In the genomic region with DNA sequence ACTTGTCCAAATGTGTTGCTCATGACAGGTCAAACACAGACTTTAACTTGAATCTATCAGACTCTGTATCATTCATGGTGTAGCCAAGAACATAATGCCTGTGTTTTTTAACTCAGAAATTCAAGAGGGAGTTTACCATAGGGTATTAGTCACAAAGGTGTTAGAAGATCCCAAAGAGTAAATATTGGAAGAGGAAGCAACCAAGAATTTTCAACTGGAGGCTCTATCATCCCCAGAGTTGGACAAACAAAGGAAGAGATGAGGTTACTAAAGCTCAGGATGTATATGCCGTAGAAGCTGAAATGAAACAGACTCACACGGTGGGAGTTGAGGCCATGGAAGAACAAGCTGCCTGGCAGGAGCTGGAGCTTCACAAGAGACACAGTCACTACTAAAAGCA, we compare ENCODE assay signal across 40 cellular contexts.
"Had no signal": no experiment of that assay in that cellular context is flagged by ENCODE, and none has a peak within 500 bp of the region (broad histone marks: within the 10 kb centered on the region; RNA-seq: fewer than 3 reads in every experiment).

No MANE protein-coding gene starts in this region.

- H3K9me3 Mint-ChIP-seq: activated CD4-positive, alpha-beta memory T cell treated with anti-CD3 and anti-CD28 coated beads for 36 hours; activated CD4-positive, alpha-beta T cell treated with anti-CD3 and anti-CD28 coated beads, Interleukin-2, amount 10 ng/mL, durations not matched to agents 24 days and 14 days; activated CD8-positive, alpha-beta T cell treated with anti-CD3 and anti-CD28 coated beads for 36 hours; activated naive CD4-positive, alpha-beta T cell treated with anti-CD3 and anti-CD28 coated beads for 36 hours; activated naive CD8-positive, alpha-beta T cell treated with anti-CD3 and anti-CD28 coated beads for 36 hours; activated T-cell treated with anti-CD3 and anti-CD28 coated beads, Interleukin-2, amount 50 U/mL, for 4 hours; activated T-helper 1 cell treated with anti-CD3 and anti-CD28 coated beads, Interleukin-12 subunit alpha, Interleukin-12 subunit beta, Interleukin-2, Interleukin-4 antibody, amounts not matched to agents 30 ng/mL and 10 ng/mL and 1 ng/mL, durations not matched to agents 14 hours and 24 hours and 36 hours; T-helper 1 cell treated with Interleukin-12 subunit alpha and Interleukin-12 subunit beta and Interleukin-4 antibody, amounts not matched to agents 30 μg/mL and 1 μg/mL, for 36 hours; T-helper 2 cell treated with Interferon-gamma antibody and Interleukin-4, amounts not matched to agents 5 μg/mL and 100 μg/mL, for 36 hours had no signal

- H3K27ac Mint-ChIP-seq: activated B cell treated with CpG ODN at 0.5 μM for 24 hours; activated CD4-positive, alpha-beta memory T cell treated with anti-CD3 and anti-CD28 coated beads for 36 hours; activated CD4-positive, alpha-beta T cell treated with anti-CD3 and anti-CD28 coated beads, Interleukin-2, amount 10 ng/mL, durations not matched to agents 24 days and 14 days; activated CD8-positive, alpha-beta T cell treated with anti-CD3 and anti-CD28 coated beads for 36 hours; activated naive CD4-positive, alpha-beta T cell treated with anti-CD3 and anti-CD28 coated beads for 36 hours; activated naive CD4-positive, alpha-beta T cell treated with anti-CD3 and anti-CD28 coated beads, Interleukin-2, amount 50 U/mL, for 72 hours; activated naive CD8-positive, alpha-beta T cell treated with anti-CD3 and anti-CD28 coated beads for 36 hours; activated T-cell treated with anti-CD3 and anti-CD28 coated beads, Interleukin-2, amount 50 U/mL, for 72 hours; activated T-helper 1 cell treated with anti-CD3 and anti-CD28 coated beads, Interleukin-12 subunit alpha, Interleukin-12 subunit beta, Interleukin-2, Interleukin-4 antibody, amounts not matched to agents 30 ng/mL and 10 ng/mL and 1 ng/mL, durations not matched to agents 14 hours and 24 hours and 36 hours; activated T-helper 17 cell treated with anti-CD3 and anti-CD28 coated beads, Interleukin-2, amount 50 U/mL, for 72 hours; T-helper 1 cell treated with Interleukin-12 subunit alpha and Interleukin-12 subunit beta and Interleukin-4 antibody, amounts not matched to agents 30 μg/mL and 1 μg/mL, for 36 hours; T-helper 2 cell treated with Interferon-gamma antibody and Interleukin-4, amounts not matched to agents 5 μg/mL and 100 μg/mL, for 36 hours had no signal

- H3K4me1 ChIP-seq: adrenal gland, body of pancreas, breast epithelium had no signal

- H3K4me3 Mint-ChIP-seq: activated B cell treated with CpG ODN at 0.5 μM for 24 hours; activated CD4-positive, alpha-beta memory T cell treated with anti-CD3 and anti-CD28 coated beads for 36 hours; activated CD4-positive, alpha-beta T cell treated with anti-CD3 and anti-CD28 coated beads, Interleukin-2, amount 10 ng/mL, durations not matched to agents 24 days and 14 days; activated CD8-positive, alpha-beta T cell treated with anti-CD3 and anti-CD28 coated beads for 36 hours; activated naive CD4-positive, alpha-beta T cell treated with anti-CD3 and anti-CD28 coated beads for 36 hours; activated naive CD8-positive, alpha-beta T cell treated with anti-CD3 and anti-CD28 coated beads for 36 hours; activated T-cell treated with anti-CD3 and anti-CD28 coated beads, Interleukin-2, amount 50 U/mL, for 4 hours; activated T-cell treated with anti-CD3 and anti-CD28 coated beads, Interleukin-2, amount 50 U/mL, for 72 hours; activated T-helper 1 cell treated with anti-CD3 and anti-CD28 coated beads, Interleukin-12 subunit alpha, Interleukin-12 subunit beta, Interleukin-2, Interleukin-4 antibody, amounts not matched to agents 30 ng/mL and 10 ng/mL and 1 ng/mL, durations not matched to agents 14 hours and 24 hours and 36 hours; activated T-helper 17 cell treated with anti-CD3 and anti-CD28 coated beads, Interleukin-2, amount 50 U/mL, for 72 hours; central memory CD8-positive, alpha-beta T cell; T-helper 1 cell treated with Interleukin-12 subunit alpha and Interleukin-12 subunit beta and Interleukin-4 antibody, amounts not matched to agents 30 μg/mL and 1 μg/mL, for 36 hours; T-helper 2 cell treated with Interferon-gamma antibody and Interleukin-4, amounts not matched to agents 5 μg/mL and 100 μg/mL, for 36 hours had no signal

- H3K27ac ChIP-seq: adrenal gland, body of pancreas, brain microvascular endothelial cell, breast epithelium, cardiac muscle cell, VCaP had no signal

- H3K27me3 Mint-ChIP-seq: activated B cell treated with CpG ODN at 0.5 μM for 24 hours; activated CD4-positive, alpha-beta memory T cell treated with anti-CD3 and anti-CD28 coated beads for 36 hours; activated CD8-positive, alpha-beta T cell treated with anti-CD3 and anti-CD28 coated beads for 36 hours; activated naive CD8-positive, alpha-beta T cell treated with anti-CD3 and anti-CD28 coated beads for 36 hours; central memory CD8-positive, alpha-beta T cell had no signal

- DNase-seq: activated B cell treated with CpG ODN at 0.5 μM for 24 hours; activated CD4-positive, alpha-beta memory T cell treated with anti-CD3 and anti-CD28 coated beads for 36 hours; activated CD4-positive, alpha-beta T cell treated with anti-CD3 and anti-CD28 coated beads for 4 hours; activated CD4-positive, alpha-beta T cell treated with anti-CD3 and anti-CD28 coated beads, Interleukin-2, amount 10 ng/mL, durations not matched to agents 24 days and 14 days; activated CD4-positive, alpha-beta T cell treated with anti-CD3 and anti-CD28 coated beads, Interleukin-2, amount 50 U/mL, for 1 hour; activated CD4-positive, alpha-beta T cell treated with anti-CD3 and anti-CD28 coated beads, Interleukin-2, amount 50 U/mL, for 4 hours; activated CD4-positive, CD25-positive, alpha-beta regulatory T cell treated with anti-CD3 and anti-CD28 coated beads, Interleukin-2, amount 50 U/mL, for 72 hours; activated CD8-positive, alpha-beta memory T cell treated with anti-CD3 and anti-CD28 coated beads, Interleukin-2, amount 50 U/mL, for 4 hours; activated CD8-positive, alpha-beta T cell treated with anti-CD3 and anti-CD28 coated beads for 36 hours; activated effector memory CD4-positive, alpha-beta T cell treated with anti-CD3 and anti-CD28 coated beads, Interleukin-2, amount 50 U/mL, for 16 hours; activated gamma-delta T cell treated with Interleukin-2 at 50 U/mL for 16 hours; activated naive CD4-positive, alpha-beta T cell; activated naive CD4-positive, alpha-beta T cell treated with anti-CD3 and anti-CD28 coated beads for 36 hours; activated naive CD4-positive, alpha-beta T cell treated with anti-CD3 and anti-CD28 coated beads, Interleukin-2, amount 50 U/mL, for 16 hours; activated naive CD8-positive, alpha-beta T cell treated with anti-CD3 and anti-CD28 coated beads for 36 hours; activated T-cell treated with anti-CD3 and anti-CD28 coated beads for 4 hours; activated T-cell treated with anti-CD3 and anti-CD28 coated beads, Interleukin-2, amount 50 U/mL, for 1 hour; activated T-cell treated with anti-CD3 and anti-CD28 coated beads, Interleukin-2, amount 50 U/mL, for 4 hours; activated T-cell treated with anti-CD3 and anti-CD28 coated beads, Interleukin-2, amount 50 U/mL, for 72 hours; adrenal gland; amniotic stem cell; aorta; body of pancreas; brain microvascular endothelial cell; caudate nucleus; cerebellar nuclear complex; T-helper 2 cell; T-helper 9 cell had no signal

- H3K27me3 ChIP-seq: adrenal gland, body of pancreas, brain microvascular endothelial cell, breast epithelium, cardiac muscle cell had no signal

- FAIRE-seq: astrocyte, colon, TTC549 had no signal

- H3K36me3 ChIP-seq: adrenal gland, brain microvascular endothelial cell, breast epithelium, cardiac muscle cell had no signal

- ATAC-seq: activated CD8-positive, alpha-beta T cell treated with anti-CD3 and anti-CD28 coated beads for 36 hours; activated naive CD4-positive, alpha-beta T cell treated with anti-CD3 and anti-CD28 coated beads, Interleukin-2, amount 50 U/mL, for 72 hours; activated T-cell treated with anti-CD3 and anti-CD28 coated beads, Interleukin-2, amount 50 U/mL, for 4 hours; activated T-cell treated with anti-CD3 and anti-CD28 coated beads, Interleukin-2, amount 50 U/mL, for 72 hours; activated T-helper 17 cell treated with anti-CD3 and anti-CD28 coated beads, Interleukin-2, amount 50 U/mL, for 72 hours; body of pancreas had no signal

- H3K9me3 ChIP-seq: adrenal gland, body of pancreas, breast epithelium had no signal

- H3K36me3 Mint-ChIP-seq: activated CD4-positive, alpha-beta memory T cell treated with anti-CD3 and anti-CD28 coated beads for 36 hours; activated naive CD4-positive, alpha-beta T cell treated with anti-CD3 and anti-CD28 coated beads, Interleukin-2, amount 50 U/mL, for 72 hours; activated naive CD8-positive, alpha-beta T cell treated with anti-CD3 and anti-CD28 coated beads for 36 hours had no signal

- H3K4me1 Mint-ChIP-seq: activated B cell treated with CpG ODN at 0.5 μM for 24 hours; activated CD4-positive, alpha-beta T cell treated with anti-CD3 and anti-CD28 coated beads, Interleukin-2, amount 10 ng/mL, durations not matched to agents 24 days and 14 days; activated naive CD8-positive, alpha-beta T cell treated with anti-CD3 and anti-CD28 coated beads for 36 hours; activated T-helper 17 cell treated with anti-CD3 and anti-CD28 coated beads, Interleukin-2, amount 50 U/mL, for 72 hours; central memory CD8-positive, alpha-beta T cell had no signal

- H3K4me3 ChIP-seq: adrenal gland, body of pancreas, breast epithelium, cardiac muscle cell had no signal
